In the genomic region with DNA sequence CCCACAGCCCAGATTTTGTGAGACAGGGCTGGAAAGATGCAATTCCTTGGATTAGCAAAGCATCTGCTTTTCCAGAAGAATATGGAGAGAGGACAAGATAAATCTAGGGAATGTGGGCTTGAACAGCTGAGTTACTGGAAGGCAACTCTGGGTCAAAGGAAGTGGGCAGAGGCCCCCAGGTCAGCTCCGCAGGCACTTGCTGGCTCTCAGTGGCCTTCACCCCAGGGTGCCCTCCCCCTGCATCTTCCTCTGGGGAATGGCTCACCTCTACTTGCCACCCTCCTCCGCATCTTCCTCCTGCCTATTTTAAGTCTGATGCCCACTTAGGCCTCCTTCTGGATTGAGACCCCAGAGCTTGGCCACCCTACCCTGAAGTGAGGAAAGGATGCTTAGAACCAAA, we compare ENCODE assay signal across 10 cellular contexts. TPM values are rescaled to one million over a fixed set of nuclear protein-coding genes. Genes with fewer than 3 reads are reported as not detected.
DNase-seq lines count a peak whose midpoint lies in the region; ATAC-seq, FAIRE-seq and TF ChIP-seq lines count a peak whose summit lies in the region.
"Had no signal": no experiment of that assay in that cellular context is flagged by ENCODE, and none has a peak within 500 bp of the region (broad histone marks: within the 10 kb centered on the region; RNA-seq: fewer than 3 reads in every experiment).

No MANE protein-coding gene starts in this region.

- H3K4me3 ChIP-seq in BLaER1 (no peak overlapping the region), SJCRH30 (no peak overlapping the region), endothelial cell of umbilical vein (replicated peaks in 1 of 3; ENCODE audit: insufficient read depth in 1 of 3, low read depth in 1 of 3, low read length in 3 of 3) (no peak overlapping the region)

- no TSS peak for BruUV-seq in endothelial cell of umbilical vein (replicated peaks; lab: Mats Ljungman, UMichigan)

- H3K4me1 ChIP-seq in BLaER1 (peaks cover 32% of the 10 kb centered on the region), SJCRH30 (peaks cover 45% of the 10 kb centered on the region), endothelial cell of umbilical vein (ENCODE audit: control insufficient read depth, extremely low read depth, insufficient read depth, low read length) (peaks cover 57% of the 10 kb centered on the region)

- no peak overlapping the region for H3K27ac ChIP-seq in BLaER1
- peak overlapping the region; percentile 47 for H3K27ac ChIP-seq in SJCRH30
- peak overlapping the region; percentile 98 for H3K27ac ChIP-seq in endothelial cell of umbilical vein (ENCODE audit: insufficient read depth, low read depth, low read length)

- POLR2A ChIA-PET in endothelial cell of umbilical vein (lab: Charles Lee): interaction anchor here (1.2 to 1.3 kb wide), 2 partner anchors 11 to 162 kb away, joined by 3 to 4 read pairs; partner anchors contain the start of genes PNMA1 and ZNF410

- no peak for FAIRE-seq in endothelial cell of umbilical vein (lab: Jason Lieb, UNC)

- ATAC-seq in sciatic nerve: no peak
- ATAC-seq in GM18870 (IDR thresholded peaks at IDR 0.05; ENCODE audit: unreplicated experiment): no peak

- H3K36me3 ChIP-seq in BLaER1 (peaks cover 99% of the 10 kb centered on the region), SJCRH30 (peaks cover 84% of the 10 kb centered on the region), endothelial cell of umbilical vein (ENCODE audit: control insufficient read depth in 2 of 2, extremely low read depth in 1 of 2, insufficient read depth in 2 of 2, low read length in 2 of 2) (peaks cover 45 to 46% of the 10 kb centered on the region in 2 experiments)

- H4K20me1 ChIP-seq in BLaER1: peaks cover 60% of the 10 kb centered on the region
- no peaks in the 10 kb centered on the region for H4K20me1 ChIP-seq in endothelial cell of umbilical vein (replicated peaks; ENCODE audit: control insufficient read depth, extremely low read depth, insufficient read depth, low read length)

- dilution Hi-C loops in endothelial cell of umbilical vein (cut with MboI; ENCODE audit: extremely low pct_ligation_motif_present, low sequenced_read_pairs): no loop called here

- H3K9me1 ChIP-seq in endothelial cell of umbilical vein (replicated peaks; ENCODE audit: control insufficient read depth, extremely low read depth, insufficient read depth, low read length): no peaks in the 10 kb centered on the region

- no peak overlapping the region for H2AFZ ChIP-seq in endothelial cell of umbilical vein (ENCODE audit: low read depth, low read length)

- H3K4me2 ChIP-seq in BLaER1 (no peak overlapping the region), endothelial cell of umbilical vein (ENCODE audit: insufficient read depth, low read length) (peak overlapping the region; percentile 27)

- peaks cover 16% of the 10 kb centered on the region for H3K79me2 ChIP-seq in endothelial cell of umbilical vein (ENCODE audit: control insufficient read depth, insufficient read depth, low read length)

- H3K27me3 ChIP-seq in BLaER1 (no peaks in the 10 kb centered on the region), SJCRH30 (no peaks in the 10 kb centered on the region), endothelial cell of umbilical vein (ENCODE audit: control insufficient read depth in 2 of 2, insufficient read depth in 2 of 2, low read length in 2 of 2) (no peaks in the 10 kb centered on the region)

- DNase-seq in SJCRH30: no peak
- DNase-seq in endothelial cell of umbilical vein (ENCODE audit: low read depth, low spot score): no peak
- DNase-seq in sciatic nerve (ENCODE audit: low spot score): peak; percentile 18
- DNase-seq in stimulated activated CD4-positive, alpha-beta T cell treated with anti-CD3 and anti-CD28 coated beads, Interleukin-2, amount 100 ng/mL, for 48 hours: no peak
- DNase-seq in NCI-H69 (lab: John Stamatoyannopoulos, UW): no peak
- no peak for DNase-seq in NCI-H146 (lab: John Stamatoyannopoulos, UW)
- DNase-seq: activated CD4-positive, alpha-beta T cell treated with anti-CD3 and anti-CD28 coated beads for 1 hour; NCI-H526 treated with DMSO at 0.1 percent for 48 hours had no signal

- intact Hi-C loops in endothelial cell of umbilical vein (cut with micrococcal nuclease) (loop anchor here (1.0 to 5.0 kb wide), 4 partner anchors 10 to 143 kb away; partner anchors contain the start of gene PNMA1), sciatic nerve (cut with DNase I) (loop anchor here (5.0 to 10.0 kb wide), 2 partner anchors 103 to 220 kb away; no protein-coding TSS in a partner anchor)

- TF ChIP-seq CTCF in endothelial cell of umbilical vein (IDR thresholded peaks at IDR 0.05; ENCODE audit: extremely low read depth in 1 of 2, insufficient read depth in 1 of 2, low read depth in 1 of 2, low read length in 2 of 2): no peak

- no peak for TF ChIP-seq POLR2A in endothelial cell of umbilical vein (IDR thresholded peaks at IDR 0.05; ENCODE audit: low read depth, low read length)

- no peaks in the 10 kb centered on the region for H3K9me3 ChIP-seq in BLaER1
- no peaks in the 10 kb centered on the region for H3K9me3 ChIP-seq in SJCRH30 (replicated peaks)
- H3K9me3 ChIP-seq in endothelial cell of umbilical vein (replicated peaks; ENCODE audit: control insufficient read depth, insufficient read depth, low read length): no peaks in the 10 kb centered on the region

- peak overlapping the region; percentile 21; the same call in 1 of the 2 replicates for H3K9ac ChIP-seq in BLaER1
- H3K9ac ChIP-seq in endothelial cell of umbilical vein (replicated peaks; ENCODE audit: extremely low read depth, insufficient read depth, low read length): peak overlapping the region; percentile 81

- CTCF ChIA-PET in endothelial cell of umbilical vein (lab: Charles Lee): interaction anchor here (1.0 to 12.5 kb wide), 7 partner anchors 11 to 144 kb away, joined by 3 to 245 read pairs (median 12); partner anchors contain the start of gene PNMA1

TF ChIP-seq in endothelial cell of umbilical vein, 7 proteins besides CTCF, POLR2A, EP300 and RAD21:
- no peak for TF ChIP-seq FOS (IDR thresholded peaks at IDR 0.05; ENCODE audit: borderline replicate concordance, insufficient read depth, low read length)
- no peak for TF ChIP-seq POLR2AphosphoS5 (IDR thresholded peaks at IDR 0.05; ENCODE audit: insufficient read depth, low read depth, low read length)
- no peak for TF ChIP-seq GATA2 (IDR thresholded peaks at IDR 0.05; ENCODE audit: insufficient read depth, insufficient read length, low read depth, low read length)
- TF ChIP-seq EZH2 (IDR thresholded peaks at IDR 0.05; ENCODE audit: borderline replicate concordance, low read depth, low read length, severe bottlenecking): no peak
- TF ChIP-seq MYC (IDR thresholded peaks at IDR 0.05; ENCODE audit: low read depth, low read length): no peak
- TF ChIP-seq JUN (IDR thresholded peaks at IDR 0.05; ENCODE audit: borderline replicate concordance, insufficient read depth, insufficient read length, low read depth): no peak
- TF ChIP-seq, protein P1, sequence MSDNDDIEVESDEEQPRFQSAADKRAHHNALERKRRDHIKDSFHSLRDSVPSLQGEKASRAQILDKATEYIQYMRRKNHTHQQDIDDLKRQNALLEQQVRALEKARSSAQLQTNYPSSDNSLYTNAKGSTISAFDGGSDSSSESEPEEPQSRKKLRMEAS (IDR thresholded peaks at IDR 0.05; ENCODE audit: insufficient read depth, insufficient read length): no peak

RNA-seq across cellular contexts. Expression of gene PNMA1, which starts 10.5 kb away (rescaled TPM):
- 11.0 and 11.3 TPM in 2 replicates for total RNA-seq in SJCRH30 (2014; rRNA removed; shearing (Covaris generic))
- 82.4 and 82.6 TPM in 2 replicates for total RNA-seq in endothelial cell of umbilical vein
- 25.8 and 29.8 TPM in 2 replicates for polyA plus RNA-seq in endothelial cell of umbilical vein
- 33.5 and 34.9 TPM in 2 replicates for polyA plus RNA-seq in endothelial cell of umbilical vein (2011; cell fraction: cytosol; rRNA removed)
- polyA plus RNA-seq in endothelial cell of umbilical vein (2011; cell fraction: nucleus; rRNA removed): 21.7 and 25.2 TPM in 2 replicates
- 48.9 and 63.0 TPM in 2 replicates for polyA plus RNA-seq in endothelial cell of umbilical vein (2012)
- polyA minus RNA-seq in endothelial cell of umbilical vein: 27.9 and 28.4 TPM in 2 replicates
- 12.2 TPM for polyA minus RNA-seq in endothelial cell of umbilical vein (2011; cell fraction: cytosol; rRNA and poly(A)+ RNA removed)
- 9.1 and 12.8 TPM in 2 replicates for polyA minus RNA-seq in endothelial cell of umbilical vein (2011; cell fraction: nucleus; rRNA and poly(A)+ RNA removed)
- total RNA-seq in sciatic nerve: 46.1 TPM
